8 cellular contexts compared by ENCODE assay signal in the genomic region with DNA sequence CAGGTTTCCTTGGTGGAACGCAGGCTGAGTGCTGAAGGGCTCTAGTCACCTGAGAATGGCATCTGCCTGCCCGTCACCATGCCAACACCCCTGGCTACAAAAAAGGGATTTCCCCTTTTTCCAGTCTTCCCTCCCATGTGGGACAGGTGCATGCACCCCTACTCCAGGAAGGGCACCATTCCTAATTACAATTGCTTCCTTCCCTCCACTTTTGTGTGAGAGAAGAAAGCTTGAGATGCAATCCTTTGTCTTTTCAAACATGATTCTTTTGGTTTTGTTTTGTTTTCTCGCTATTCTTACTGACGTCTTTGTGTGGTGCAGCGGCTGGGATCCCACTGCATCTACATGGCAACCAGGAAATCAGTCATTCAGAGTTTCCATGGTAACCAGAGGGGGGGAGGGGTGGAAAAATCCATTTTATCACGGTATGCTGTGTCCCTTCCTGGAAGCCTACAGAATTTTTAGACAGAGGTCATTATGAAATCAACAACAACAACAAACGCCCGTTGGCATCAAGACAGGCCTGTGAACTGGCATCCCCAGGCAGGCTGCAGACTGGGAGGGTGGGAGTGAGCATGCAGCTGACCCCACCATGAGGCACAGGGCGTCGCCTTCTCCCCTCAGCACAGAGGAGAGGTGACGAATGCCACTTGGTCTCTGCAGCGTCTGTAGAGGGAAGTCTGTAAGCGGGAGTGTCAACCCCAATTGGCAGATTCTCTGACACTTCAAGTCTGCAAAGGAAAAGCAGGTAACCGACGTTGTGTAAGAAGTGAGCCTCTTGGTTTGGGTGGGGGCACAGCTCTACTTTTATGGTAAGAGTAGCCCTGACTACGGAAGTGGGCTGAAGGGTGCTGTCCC. TPM values are rescaled to one million over a fixed set of nuclear protein-coding genes. Genes with fewer than 3 reads are reported as not detected.
DNase-seq lines count a peak whose midpoint lies in the region; ATAC-seq and TF ChIP-seq lines count a peak whose summit lies in the region.

No MANE protein-coding gene starts in this region.

- no peaks in the 10 kb centered on the region for H3K27me3 ChIP-seq in neural progenitor cell

- peak overlapping the region; percentile 39 for H3K4me3 ChIP-seq in neural progenitor cell

- no peak overlapping the region for H3K9ac ChIP-seq in neural progenitor cell

- H3K4me1 Mint-ChIP-seq in neural progenitor cell, result peaks cover 32% of the 10 kb centered on the region
- H3K4me1 Mint-ChIP-seq in stimulated activated naive CD8-positive, alpha-beta T cell treated with anti-CD3 and anti-CD28 coated beads, Interleukin-15, amount 100 ng/mL, for 72 hours, result peaks cover 77% of the 10 kb centered on the region

- no peaks in the 10 kb centered on the region for H4K20me1 ChIP-seq in neural progenitor cell (ENCODE audit: low read depth)

- ATAC-seq in HG03108 (IDR thresholded peaks at IDR 0.05; ENCODE audit: unreplicated experiment), result peak; percentile 83
- ATAC-seq in stimulated activated naive CD8-positive, alpha-beta T cell treated with anti-CD3 and anti-CD28 coated beads, Interleukin-15, amount 100 ng/mL, for 72 hours, result peak; percentile 87

- no peaks in the 10 kb centered on the region for H3K9me3 Mint-ChIP-seq in neural progenitor cell
- H3K9me3 Mint-ChIP-seq in stimulated activated naive CD8-positive, alpha-beta T cell treated with anti-CD3 and anti-CD28 coated beads, Interleukin-15, amount 100 ng/mL, for 72 hours, result peaks cover 25 to 26% of the 10 kb centered on the region in 2 donors

- H3F3A ChIP-seq in neural progenitor cell (ENCODE audit: low read depth), result peaks cover 12% of the 10 kb centered on the region

- DNase-seq in NCI-H2107 treated with DMSO at 0.1 percent for 48 hours (lab: John Stamatoyannopoulos, UW; ENCODE audit: unreplicated experiment) (peak; percentile 76), NCI-H2107 (lab: John Stamatoyannopoulos, UW) (no peak), NCI-H774 (lab: John Stamatoyannopoulos, UW) (peak; percentile 75), fibroblast of gingiva (ENCODE audit: low read depth) (peak; percentile 27), neural progenitor cell (ENCODE audit: low spot score) (peak; percentile 84)
- DNase-seq in activated T-cell treated with anti-CD3 and anti-CD28 coated beads, Interleukin-2, amount 50 U/mL, for 1 hour, result peak; percentile 88
- peak; percentile 87 to 92 for DNase-seq in stimulated activated naive CD8-positive, alpha-beta T cell treated with anti-CD3 and anti-CD28 coated beads, Interleukin-15, amount 100 ng/mL, for 72 hours

- no peak for TF ChIP-seq CTCF in neural progenitor cell (IDR thresholded peaks at IDR 0.05)

- peak overlapping the region; percentile 78 for H3K4me3 Mint-ChIP-seq in neural progenitor cell
- peak overlapping the region; percentile 89 to 90 for H3K4me3 Mint-ChIP-seq in stimulated activated naive CD8-positive, alpha-beta T cell treated with anti-CD3 and anti-CD28 coated beads, Interleukin-15, amount 100 ng/mL, for 72 hours

- H3K27ac ChIP-seq in neural progenitor cell, result no peak overlapping the region

- H3K27me3 Mint-ChIP-seq in neural progenitor cell (ENCODE audit: insufficient read depth, low read depth), result peaks cover 2% of the 10 kb centered on the region
- no peaks in the 10 kb centered on the region for H3K27me3 Mint-ChIP-seq in stimulated activated naive CD8-positive, alpha-beta T cell treated with anti-CD3 and anti-CD28 coated beads, Interleukin-15, amount 100 ng/mL, for 72 hours

- peaks cover 24% of the 10 kb centered on the region for H3K4me1 ChIP-seq in neural progenitor cell

- H3K79me2 ChIP-seq in neural progenitor cell (ENCODE audit: low read depth), result no peaks in the 10 kb centered on the region

- no peaks in the 10 kb centered on the region for H3K36me3 Mint-ChIP-seq in neural progenitor cell

- H3K27ac Mint-ChIP-seq in neural progenitor cell, result peak overlapping the region; percentile 97
- H3K27ac Mint-ChIP-seq in stimulated activated naive CD8-positive, alpha-beta T cell treated with anti-CD3 and anti-CD28 coated beads, Interleukin-15, amount 100 ng/mL, for 72 hours, result peak overlapping the region; percentile 98 to 99

- peak overlapping the region; percentile 79 for H3K4me2 ChIP-seq in neural progenitor cell

- peak overlapping the region; percentile 71 for H2AFZ ChIP-seq in neural progenitor cell (replicated peaks)

- no peaks in the 10 kb centered on the region for H3K36me3 ChIP-seq in neural progenitor cell

- no peaks in the 10 kb centered on the region for H3K9me3 ChIP-seq in neural progenitor cell (ENCODE audit: low read depth)

RNA-seq across cellular contexts. Expression of gene GNG2, which starts 13.6 kb away (rescaled TPM):
- 44.4 and 56.8 TPM in 2 replicates for total RNA-seq in neural progenitor cell (ENCODE audit: low replicate concordance)
